Comparison of ENCODE assay signal across 1 cellular context in the genomic region with DNA sequence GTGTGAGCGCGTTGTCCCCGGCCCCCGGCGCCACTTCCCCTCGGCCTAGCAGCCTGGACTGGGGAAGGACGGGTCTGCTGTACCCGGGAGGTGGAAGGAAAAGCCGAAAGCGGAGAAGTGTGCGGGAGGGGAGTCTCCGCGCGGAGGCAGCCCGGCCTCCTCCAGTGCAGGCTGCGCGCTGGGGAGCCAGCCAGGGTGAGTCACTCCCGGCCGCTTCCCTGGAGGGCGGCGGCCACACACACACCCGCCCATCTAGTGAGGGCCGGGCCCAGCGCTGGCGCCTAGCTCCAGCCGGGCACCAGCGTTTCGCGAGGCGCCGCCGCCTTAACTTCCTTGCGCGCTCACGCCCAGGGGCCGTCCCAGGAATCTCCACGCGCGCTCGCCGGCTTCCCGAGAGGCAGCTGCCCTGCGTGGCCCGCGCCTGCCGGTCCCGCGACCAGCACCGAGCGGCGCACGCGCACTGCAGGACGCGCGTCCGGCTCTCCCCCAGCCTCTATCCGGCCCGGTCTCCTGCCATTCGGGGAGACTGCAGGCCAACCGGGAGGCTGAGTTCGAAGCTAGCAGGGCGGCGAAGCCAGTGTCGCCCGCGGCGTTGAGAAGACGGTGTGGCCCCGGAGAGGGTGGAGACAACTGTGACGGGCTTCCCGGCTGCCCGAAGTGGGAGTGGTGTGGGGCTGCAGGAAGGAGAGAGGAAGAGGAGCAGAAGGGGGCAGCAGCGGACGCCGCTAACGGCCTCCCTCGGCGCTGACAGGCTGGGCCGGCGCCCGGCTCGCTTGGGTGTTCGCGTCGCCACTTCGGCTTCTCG.
TF ChIP-seq lines count a peak whose summit lies in the region.

JAK2 (plus strand) TSS at position 702 of the 805 bp plus-strand sequence. CDS start 36,716 bp downstream, outside the sequence.

TF ChIP-seq in HepG2, 621 proteins besides CTCF, POLR2A, EP300 and RAD21 (continued from another document and continues in another):
- TF ChIP-seq ZGPAT (CRISPR knock-in tag; IDR thresholded peaks at IDR 0.05) (peak; percentile 88; the same call in 1 of the 2 replicates), CBX5 (CRISPR knock-in tag; IDR thresholded peaks at IDR 0.05; ENCODE audit: borderline replicate concordance) (no peak), GPN1 (CRISPR knock-in tag; IDR thresholded peaks at IDR 0.05; ENCODE audit: borderline replicate concordance) (no peak; the same call in 1 of the 2 replicates), RFXAP (CRISPR knock-in tag; IDR thresholded peaks at IDR 0.05; ENCODE audit: borderline replicate concordance) (peak; percentile 87), GRHL1 (CRISPR knock-in tag; conservative IDR thresholded peaks at IDR 0.05) (no peak), ZNF788 (CRISPR knock-in tag; IDR thresholded peaks at IDR 0.05; ENCODE audit: borderline replicate concordance) (peak; percentile 46; the same call in 1 of the 2 replicates), SYNCRIP (IDR thresholded peaks at IDR 0.05; ENCODE audit: insufficient read depth, low read depth, low read length) (no peak), ZIK1 (CRISPR knock-in tag; IDR thresholded peaks at IDR 0.05; ENCODE audit: borderline replicate concordance, low read depth) (no peak), SNAI1 (CRISPR knock-in tag; IDR thresholded peaks at IDR 0.05; ENCODE audit: borderline replicate concordance) (peak; percentile 83; the same call in 1 of the 2 replicates), E2F5 (CRISPR knock-in tag; conservative IDR thresholded peaks at IDR 0.05) (no peak), RFX1 (IDR thresholded peaks at IDR 0.05) (no peak), TEAD2 (CRISPR knock-in tag; IDR thresholded peaks at IDR 0.05) (no peak), CEBPG (CRISPR knock-in tag; IDR thresholded peaks at IDR 0.05) (0 out of 2 replicates have a peak, but pooled peaks have one; percentile 5), KLF13 (CRISPR knock-in tag; IDR thresholded peaks at IDR 0.05) (no peak), ERF (CRISPR knock-in tag; IDR thresholded peaks at IDR 0.05) (peak; percentile 45), YEATS2 (CRISPR knock-in tag; IDR thresholded peaks at IDR 0.05; ENCODE audit: borderline replicate concordance) (no peak; the same call in 1 of the 2 replicates), LCORL (IDR thresholded peaks at IDR 0.05) (no peak), LCORL (CRISPR knock-in tag; IDR thresholded peaks at IDR 0.05) (peak; percentile 53), NFE2L2 (IDR thresholded peaks at IDR 0.05; ENCODE audit: low read length) (no peak), ZNF761 (CRISPR knock-in tag; conservative IDR thresholded peaks at IDR 0.05) (no peak; the same call in 1 of the 2 replicates), ZNF546 (CRISPR knock-in tag; conservative IDR thresholded peaks at IDR 0.05) (peak; percentile 91; the same call in 1 of the 2 replicates), BORCS8-MEF2B (CRISPR knock-in tag; IDR thresholded peaks at IDR 0.05) (peak; percentile 58; the same call in 1 of the 2 replicates), SIN3B (IDR thresholded peaks at IDR 0.05; ENCODE audit: low read length) (no peak), ZMYM4 (CRISPR knock-in tag; IDR thresholded peaks at IDR 0.05) (no peak; the same call in 1 of the 2 replicates), ZNF17 (CRISPR knock-in tag; IDR thresholded peaks at IDR 0.05) (no peak), ZNF24 (IDR thresholded peaks at IDR 0.05) (no peak), REXO4 (CRISPR knock-in tag; IDR thresholded peaks at IDR 0.05; ENCODE audit: borderline replicate concordance) (no peak), ATF7-NPFF (CRISPR knock-in tag; IDR thresholded peaks at IDR 0.05; ENCODE audit: low read depth) (peak; percentile 59; the same call in 1 of the 2 replicates), ZNF564 (CRISPR knock-in tag; IDR thresholded peaks at IDR 0.05) (peak; percentile 61), HOXD1 (CRISPR knock-in tag; IDR thresholded peaks at IDR 0.05) (no peak), ZNF281 (CRISPR knock-in tag; IDR thresholded peaks at IDR 0.05; ENCODE audit: borderline replicate concordance) (no peak), ZNF607 (CRISPR knock-in tag; IDR thresholded peaks at IDR 0.05; ENCODE audit: borderline replicate concordance) (peak; percentile 21; the same call in 1 of the 2 replicates), GABPA (IDR thresholded peaks at IDR 0.05; ENCODE audit: low read depth, low read length) (0 out of 2 replicates have a peak, but pooled peaks have one; percentile 0), GABPA (CRISPR knock-in tag; IDR thresholded peaks at IDR 0.05; ENCODE audit: low read depth) (no peak)
- TF ChIP-seq, protein P1, sequence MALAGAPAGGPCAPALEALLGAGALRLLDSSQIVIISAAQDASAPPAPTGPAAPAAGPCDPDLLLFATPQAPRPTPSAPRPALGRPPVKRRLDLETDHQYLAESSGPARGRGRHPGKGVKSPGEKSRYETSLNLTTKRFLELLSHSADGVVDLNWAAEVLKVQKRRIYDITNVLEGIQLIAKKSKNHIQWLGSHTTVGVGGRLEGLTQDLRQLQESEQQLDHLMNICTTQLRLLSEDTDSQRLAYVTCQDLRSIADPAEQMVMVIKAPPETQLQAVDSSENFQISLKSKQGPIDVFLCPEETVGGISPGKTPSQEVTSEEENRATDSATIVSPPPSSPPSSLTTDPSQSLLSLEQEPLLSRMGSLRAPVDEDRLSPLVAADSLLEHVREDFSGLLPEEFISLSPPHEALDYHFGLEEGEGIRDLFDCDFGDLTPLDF (CRISPR knock-in tag; IDR thresholded peaks at IDR 0.05): no peak; the same call in 1 of the 2 replicates
- TF ChIP-seq, protein P2, sequence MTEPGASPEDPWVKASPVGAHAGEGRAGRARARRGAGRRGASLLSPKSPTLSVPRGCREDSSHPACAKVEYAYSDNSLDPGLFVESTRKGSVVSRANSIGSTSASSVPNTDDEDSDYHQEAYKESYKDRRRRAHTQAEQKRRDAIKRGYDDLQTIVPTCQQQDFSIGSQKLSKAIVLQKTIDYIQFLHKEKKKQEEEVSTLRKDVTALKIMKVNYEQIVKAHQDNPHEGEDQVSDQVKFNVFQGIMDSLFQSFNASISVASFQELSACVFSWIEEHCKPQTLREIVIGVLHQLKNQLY (CRISPR knock-in tag; IDR thresholded peaks at IDR 0.05): no peak
- TF ChIP-seq, protein P3, sequence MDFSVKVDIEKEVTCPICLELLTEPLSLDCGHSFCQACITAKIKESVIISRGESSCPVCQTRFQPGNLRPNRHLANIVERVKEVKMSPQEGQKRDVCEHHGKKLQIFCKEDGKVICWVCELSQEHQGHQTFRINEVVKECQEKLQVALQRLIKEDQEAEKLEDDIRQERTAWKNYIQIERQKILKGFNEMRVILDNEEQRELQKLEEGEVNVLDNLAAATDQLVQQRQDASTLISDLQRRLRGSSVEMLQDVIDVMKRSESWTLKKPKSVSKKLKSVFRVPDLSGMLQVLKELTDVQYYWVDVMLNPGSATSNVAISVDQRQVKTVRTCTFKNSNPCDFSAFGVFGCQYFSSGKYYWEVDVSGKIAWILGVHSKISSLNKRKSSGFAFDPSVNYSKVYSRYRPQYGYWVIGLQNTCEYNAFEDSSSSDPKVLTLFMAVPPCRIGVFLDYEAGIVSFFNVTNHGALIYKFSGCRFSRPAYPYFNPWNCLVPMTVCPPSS (IDR thresholded peaks at IDR 0.05): no peak
- TF ChIP-seq, protein P4, sequence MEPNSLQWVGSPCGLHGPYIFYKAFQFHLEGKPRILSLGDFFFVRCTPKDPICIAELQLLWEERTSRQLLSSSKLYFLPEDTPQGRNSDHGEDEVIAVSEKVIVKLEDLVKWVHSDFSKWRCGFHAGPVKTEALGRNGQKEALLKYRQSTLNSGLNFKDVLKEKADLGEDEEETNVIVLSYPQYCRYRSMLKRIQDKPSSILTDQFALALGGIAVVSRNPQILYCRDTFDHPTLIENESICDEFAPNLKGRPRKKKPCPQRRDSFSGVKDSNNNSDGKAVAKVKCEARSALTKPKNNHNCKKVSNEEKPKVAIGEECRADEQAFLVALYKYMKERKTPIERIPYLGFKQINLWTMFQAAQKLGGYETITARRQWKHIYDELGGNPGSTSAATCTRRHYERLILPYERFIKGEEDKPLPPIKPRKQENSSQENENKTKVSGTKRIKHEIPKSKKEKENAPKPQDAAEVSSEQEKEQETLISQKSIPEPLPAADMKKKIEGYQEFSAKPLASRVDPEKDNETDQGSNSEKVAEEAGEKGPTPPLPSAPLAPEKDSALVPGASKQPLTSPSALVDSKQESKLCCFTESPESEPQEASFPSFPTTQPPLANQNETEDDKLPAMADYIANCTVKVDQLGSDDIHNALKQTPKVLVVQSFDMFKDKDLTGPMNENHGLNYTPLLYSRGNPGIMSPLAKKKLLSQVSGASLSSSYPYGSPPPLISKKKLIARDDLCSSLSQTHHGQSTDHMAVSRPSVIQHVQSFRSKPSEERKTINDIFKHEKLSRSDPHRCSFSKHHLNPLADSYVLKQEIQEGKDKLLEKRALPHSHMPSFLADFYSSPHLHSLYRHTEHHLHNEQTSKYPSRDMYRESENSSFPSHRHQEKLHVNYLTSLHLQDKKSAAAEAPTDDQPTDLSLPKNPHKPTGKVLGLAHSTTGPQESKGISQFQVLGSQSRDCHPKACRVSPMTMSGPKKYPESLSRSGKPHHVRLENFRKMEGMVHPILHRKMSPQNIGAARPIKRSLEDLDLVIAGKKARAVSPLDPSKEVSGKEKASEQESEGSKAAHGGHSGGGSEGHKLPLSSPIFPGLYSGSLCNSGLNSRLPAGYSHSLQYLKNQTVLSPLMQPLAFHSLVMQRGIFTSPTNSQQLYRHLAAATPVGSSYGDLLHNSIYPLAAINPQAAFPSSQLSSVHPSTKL (CRISPR knock-in tag; IDR thresholded peaks at IDR 0.05): no peak; the same call in 1 of the 2 replicates
- TF ChIP-seq, protein P5, sequence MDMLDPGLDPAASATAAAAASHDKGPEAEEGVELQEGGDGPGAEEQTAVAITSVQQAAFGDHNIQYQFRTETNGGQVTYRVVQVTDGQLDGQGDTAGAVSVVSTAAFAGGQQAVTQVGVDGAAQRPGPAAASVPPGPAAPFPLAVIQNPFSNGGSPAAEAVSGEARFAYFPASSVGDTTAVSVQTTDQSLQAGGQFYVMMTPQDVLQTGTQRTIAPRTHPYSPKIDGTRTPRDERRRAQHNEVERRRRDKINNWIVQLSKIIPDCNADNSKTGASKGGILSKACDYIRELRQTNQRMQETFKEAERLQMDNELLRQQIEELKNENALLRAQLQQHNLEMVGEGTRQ (IDR thresholded peaks at IDR 0.05; ENCODE audit: low read depth, low read length): no peak
- TF ChIP-seq, protein P5 (CRISPR knock-in tag; IDR thresholded peaks at IDR 0.05; ENCODE audit: borderline replicate concordance): no peak; the same call in 1 of the 2 replicates
